In genomic region chr16:70664325-70665112, GRCh38 we compare ENCODE assay signal across 27 cellular contexts. TPM values are rescaled to one million over a fixed set of nuclear protein-coding genes. Genes with fewer than 3 reads are reported as not detected.
A peak's percentile ranks its signal among the peaks of the same experiment; 100 is the strongest.
DNase-seq lines count a peak whose midpoint lies in the region; ATAC-seq, FAIRE-seq and TF ChIP-seq lines count a peak whose summit lies in the region.
"Had no signal": no experiment of that assay in that cellular context is flagged by ENCODE, and none has a peak within 500 bp of the region (broad histone marks: within the 10 kb centered on the region; RNA-seq: fewer than 3 reads in every experiment).

No MANE protein-coding gene starts in this region.

- no peak overlapping the region for H3K9ac ChIP-seq in kidney (ENCODE audit: low read length in 2 of 2)

- H3K27me3 ChIP-seq in stomach = no peaks in the 10 kb centered on the region
- H3K27me3 ChIP-seq: cardiac muscle cell, pancreas, right atrium auricular region, tibial nerve had no signal

- H3K4me3 ChIP-seq in kidney (ENCODE audit: low read length in 2 of 2) (no peak overlapping the region), stomach (no peak overlapping the region)
- H3K4me3 ChIP-seq: cardiac muscle cell, pancreas, right atrium auricular region, tibial nerve had no signal

- H3K36me3 ChIP-seq in kidney (ENCODE audit: control insufficient read depth in 1 of 2, insufficient read depth in 2 of 2, low read length in 2 of 2) (peaks cover 8 to 24% of the 10 kb centered on the region in 2 donors), stomach (peaks cover 43 to 76% (median 64%) of the 10 kb centered on the region in 4 donors)

- WGBS in stomach, 5 donors = 85 to 92% (median 92%) methylated on average over 16 to 39 of the region's 39 CpGs

- DNase-seq in GM13976 (ENCODE audit: low spot score) (peak; percentile 25), kidney (peak; percentile 79), sciatic nerve (ENCODE audit: low spot score) (peak; percentile 60), stomach (no peak), GM12892 (ENCODE audit: insufficient read length) (no peak), T-helper 2 cell (no peak), AML-193 (lab: John Stamatoyannopoulos, UW) (no peak)
- DNase-seq: activated CD4-positive, alpha-beta T cell treated with anti-CD3 and anti-CD28 coated beads, Interleukin-2, amount 50 U/mL, for 1 hour; anterior cingulate cortex; CD8-positive, alpha-beta T cell; mesendoderm; natural killer cell; NCI-H1105 treated with DMSO at 0.1 percent for 48 hours; NCI-H2029 treated with DMSO at 0.1 percent for 48 hours; NCI-H2227 treated with DMSO at 0.1 percent for 48 hours; NCI-H748 treated with DMSO at 0.1 percent for 48 hours; stimulated activated CD4-positive, alpha-beta T cell treated with anti-CD3 and anti-CD28 coated beads, Interleukin-4, amount 100 ng/mL, for 4 hours; stimulated activated naive CD4-positive, alpha-beta T cell treated with Interleukin-2 at 50 U/mL for 16 hours; T1000 had no signal

- FAIRE-seq in kidney (lab: Jason Lieb, UNC) (no peak), GM12892 (lab: Jason Lieb, UNC) (no peak)
- FAIRE-seq: endothelial cell of umbilical vein, GM18507, H54, pancreas had no signal

- in situ Hi-C loops in GM13976 (cut with MboI; ENCODE audit: low sequenced_read_pairs, unreplicated experiment) = no loop called here

- TF ChIP-seq EP300 in stomach (IDR thresholded peaks at IDR 0.05) = no peak

- no peaks in the 10 kb centered on the region for H3K9me3 ChIP-seq in kidney (ENCODE audit: control insufficient read depth in 1 of 2, low read length in 2 of 2)
- H3K9me3 ChIP-seq in stomach = no peaks in the 10 kb centered on the region
- H3K9me3 ChIP-seq: pancreas, tibial nerve had no signal

- ATAC-seq in sciatic nerve = peak; percentile 5
- ATAC-seq: CD8-positive, alpha-beta T cell; natural killer cell; pancreas had no signal

- H3K4me1 ChIP-seq in kidney (ENCODE audit: control insufficient read depth in 1 of 2, insufficient read depth in 1 of 2, low read depth in 1 of 2, low read length in 2 of 2) (no peaks in the 10 kb centered on the region), stomach (peaks cover 0 to 32% (median 20%) of the 10 kb centered on the region in 4 donors)
- H3K4me1 ChIP-seq: pancreas had no signal

- intact Hi-C loops in kidney (cut with DNase I) (no loop called here), sciatic nerve (cut with DNase I) (no loop called here), stomach (cut with DNase I; ENCODE audit: low total_unique reads) (no loop called here)

- TF ChIP-seq CTCF in GM13976 (IDR thresholded peaks at IDR 0.05; ENCODE audit: borderline replicate concordance, control extremely low read depth, extremely low read depth, insufficient read depth, missing control alignments) = no peak
- no peak for TF ChIP-seq CTCF in kidney (IDR thresholded peaks at IDR 0.05; ENCODE audit: borderline replicate concordance, extremely low read depth, insufficient read depth)
- TF ChIP-seq CTCF in stomach (IDR thresholded peaks at IDR 0.05) = no peak

- H3K27ac ChIP-seq in angular gyrus (ENCODE audit: low read depth, low read length) (peak overlapping the region; percentile 48), kidney (ENCODE audit: low read depth in 2 of 2, low read length in 2 of 2) (no peak overlapping the region), stomach (no peak overlapping the region)
- H3K27ac ChIP-seq: cardiac muscle cell, pancreas, right atrium auricular region, tibial nerve had no signal

- no peak for TF ChIP-seq POLR2A in stomach (IDR thresholded peaks at IDR 0.05)
- no peak for TF ChIP-seq POLR2A in GM12892 (IDR thresholded peaks at IDR 0.05; ENCODE audit: low read depth, low read length)

RNA-seq across cellular contexts. Expression of gene IL34, which starts 18.2 kb away (rescaled TPM):
- total RNA-seq in kidney = 7.4 TPM
- polyA plus RNA-seq in kidney (ENCODE audit: insufficient read depth, low read depth, low replicate concordance) = 5.9 TPM
- 64.0 TPM for total RNA-seq in sciatic nerve
- total RNA-seq in stomach = 1 to 10 TPM in 1 of 5 donors, under 1 TPM in 2, not detected in 2; 0.45 to 2.0 (median 0.87) TPM
- 1 to 10 TPM; 1.5 to 5.9 (median 2.1) TPM for polyA plus RNA-seq in stomach
- not detected for polyA plus RNA-seq in GM12892 (2012; ENCODE audit: missing spikeins)
- total RNA-seq: cardiac muscle cell had no signal
- polyA plus RNA-seq: cardiac muscle cell had no signal

RNA-seq across cellular contexts. Expression of gene MTSS2, which starts 21.3 kb away (rescaled TPM):
- total RNA-seq in kidney (33.0 TPM), sciatic nerve (75.9 TPM), stomach (10 to 100 TPM in 4 of 5 donors, 1 to 10 TPM in 1; 5.8 to 50.7 (median 17.4) TPM)
- polyA plus RNA-seq in kidney (ENCODE audit: insufficient read depth, low read depth, low replicate concordance) (19.2 TPM), stomach (10 to 100 TPM; 19.7 to 42.2 (median 33.0) TPM)
- not detected for polyA plus RNA-seq in GM12892 (2012; ENCODE audit: missing spikeins)

Comparison
In these comparisons a context has a peak if more than half of its experiments do, and no peak if none do; other contexts are left out.
1. DNase-seq: peak in GM13976 (single experiment), kidney (single experiment) and sciatic nerve (single experiment); none in stomach (single experiment), GM12892 (single experiment), T-helper 2 cell (0 of 5) and AML-193 (0 of 2).